Comparison of ENCODE assay signal across 1 cellular context in genomic region chr6:105621564-105622175, GRCh38.
TF ChIP-seq lines count a peak whose summit lies in the region.

No MANE protein-coding gene starts in this region.

TF ChIP-seq in SK-N-SH, 30 proteins besides CTCF, POLR2A, EP300 and RAD21 (continued from another document):
- TF ChIP-seq USF2 (IDR thresholded peaks at IDR 0.05; ENCODE audit: borderline replicate concordance, low read depth, low read length) (no peak), RFX5 (IDR thresholded peaks at IDR 0.05; ENCODE audit: low read length) (no peak), SIN3A (IDR thresholded peaks at IDR 0.05; ENCODE audit: borderline replicate concordance, low read depth, low read length) (no peak), TEAD4 (IDR thresholded peaks at IDR 0.05; ENCODE audit: borderline replicate concordance, insufficient read depth) (no peak), EZH2phosphoT487 (IDR thresholded peaks at IDR 0.05; ENCODE audit: borderline replicate concordance, low read depth) (no peak), USF1 (IDR thresholded peaks at IDR 0.05; ENCODE audit: borderline replicate concordance, low read depth) (no peak), RXRA (IDR thresholded peaks at IDR 0.05; ENCODE audit: borderline replicate concordance, low read depth) (no peak), NFIC (IDR thresholded peaks at IDR 0.05; ENCODE audit: borderline replicate concordance) (no peak), YY1 (IDR thresholded peaks at IDR 0.05; ENCODE audit: low read depth) (no peak), TCF12 (IDR thresholded peaks at IDR 0.05) (no peak), NRF1 (IDR thresholded peaks at IDR 0.05; ENCODE audit: low read depth, low read length) (no peak), ZBTB33 (IDR thresholded peaks at IDR 0.05; ENCODE audit: borderline replicate concordance, low read depth) (no peak)
